ENCODE assay signal across 26 cellular contexts in genomic region chr7:92546856-92547497, GRCh38.
"Had no signal": no experiment of that assay in that cellular context is flagged by ENCODE, and none has a peak within 500 bp of the region (broad histone marks: within the 10 kb centered on the region; RNA-seq: fewer than 3 reads in every experiment).

No MANE protein-coding gene starts in this region.

- H3K27me3 ChIP-seq: adrenal gland, body of pancreas, dorsolateral prefrontal cortex, ovary, sigmoid colon, thyroid gland, upper lobe of left lung, vagina had no signal

- H3K4me1 ChIP-seq: adrenal gland, body of pancreas, lower lobe of right lung, sigmoid colon, thyroid gland, upper lobe of left lung, vagina had no signal

- H3K4me3 ChIP-seq: adrenal gland, body of pancreas, coronary artery, dorsolateral prefrontal cortex, lower lobe of right lung, ovary, sigmoid colon, thyroid gland, upper lobe of left lung, vagina had no signal

- ATAC-seq: activated CD4-positive, alpha-beta T cell treated with anti-CD3 and anti-CD28 coated beads for 36 hours; activated CD8-positive, alpha-beta memory T cell treated with anti-CD3 and anti-CD28 coated beads, Interleukin-2, amount 10 ng/mL, durations not matched to agents 7 days and 5 days; activated CD8-positive, alpha-beta T cell treated with anti-CD3 and anti-CD28 coated beads, Interleukin-2, amount 10 ng/mL, durations not matched to agents 7 days and 5 days; body of pancreas; left colon; lower lobe of right lung; stimulated activated memory B cell treated with anti-CD40 and anti-IgM and Interleukin-4, amounts not matched to agents 10 μg/mL and 1 μg/mL and 100 μg/mL, for 72 hours; stimulated activated naive CD8-positive, alpha-beta T cell treated with anti-CD3 and anti-CD28 coated beads, Interleukin-15, amount 100 ng/mL, for 72 hours had no signal

- H3K9me3 ChIP-seq: adrenal gland, body of pancreas, lower lobe of right lung, ovary, sigmoid colon, thyroid gland, upper lobe of left lung, vagina had no signal

- DNase-seq: activated CD4-positive, alpha-beta T cell treated with anti-CD3 and anti-CD28 coated beads for 36 hours; activated CD4-positive, CD25-positive, alpha-beta regulatory T cell; activated CD8-positive, alpha-beta memory T cell treated with anti-CD3 and anti-CD28 coated beads, Interleukin-2, amount 10 ng/mL, durations not matched to agents 7 days and 5 days; activated CD8-positive, alpha-beta T cell treated with anti-CD3 and anti-CD28 coated beads, Interleukin-2, amount 10 ng/mL, durations not matched to agents 7 days and 5 days; activated naive CD4-positive, alpha-beta T cell treated with Interleukin-2 at 50 U/mL for 16 hours; activated naive CD8-positive, alpha-beta T cell treated with anti-CD3 and anti-CD28 coated beads for 36 hours; activated T-cell treated with anti-CD3 and anti-CD28 coated beads, Interleukin-2, amount 50 U/mL, for 72 hours; body of pancreas; cerebellar nuclear complex; effector memory CD4-positive, alpha-beta T cell; hippocampal formation; left colon; lower lobe of right lung; mesenchymal stem cell; ovary; sigmoid colon; small intestine; stimulated activated CD4-positive, alpha-beta T cell treated with anti-CD3 and anti-CD28 coated beads, Interleukin-4, amount 100 ng/mL, for 24 hours; stimulated activated naive CD8-positive, alpha-beta T cell treated with anti-CD3 and anti-CD28 coated beads, Interleukin-15, amount 100 ng/mL, for 72 hours; thyroid gland had no signal

- H3K36me3 ChIP-seq: adrenal gland, lower lobe of right lung, ovary, sigmoid colon, thyroid gland, upper lobe of left lung, vagina had no signal

- H3K27ac ChIP-seq: adrenal gland, body of pancreas, coronary artery, dorsolateral prefrontal cortex, lower lobe of right lung, ovary, sigmoid colon, thyroid gland, upper lobe of left lung, vagina had no signal
